Comparison of ENCODE assay signal across 1 cellular context in the genomic region with DNA sequence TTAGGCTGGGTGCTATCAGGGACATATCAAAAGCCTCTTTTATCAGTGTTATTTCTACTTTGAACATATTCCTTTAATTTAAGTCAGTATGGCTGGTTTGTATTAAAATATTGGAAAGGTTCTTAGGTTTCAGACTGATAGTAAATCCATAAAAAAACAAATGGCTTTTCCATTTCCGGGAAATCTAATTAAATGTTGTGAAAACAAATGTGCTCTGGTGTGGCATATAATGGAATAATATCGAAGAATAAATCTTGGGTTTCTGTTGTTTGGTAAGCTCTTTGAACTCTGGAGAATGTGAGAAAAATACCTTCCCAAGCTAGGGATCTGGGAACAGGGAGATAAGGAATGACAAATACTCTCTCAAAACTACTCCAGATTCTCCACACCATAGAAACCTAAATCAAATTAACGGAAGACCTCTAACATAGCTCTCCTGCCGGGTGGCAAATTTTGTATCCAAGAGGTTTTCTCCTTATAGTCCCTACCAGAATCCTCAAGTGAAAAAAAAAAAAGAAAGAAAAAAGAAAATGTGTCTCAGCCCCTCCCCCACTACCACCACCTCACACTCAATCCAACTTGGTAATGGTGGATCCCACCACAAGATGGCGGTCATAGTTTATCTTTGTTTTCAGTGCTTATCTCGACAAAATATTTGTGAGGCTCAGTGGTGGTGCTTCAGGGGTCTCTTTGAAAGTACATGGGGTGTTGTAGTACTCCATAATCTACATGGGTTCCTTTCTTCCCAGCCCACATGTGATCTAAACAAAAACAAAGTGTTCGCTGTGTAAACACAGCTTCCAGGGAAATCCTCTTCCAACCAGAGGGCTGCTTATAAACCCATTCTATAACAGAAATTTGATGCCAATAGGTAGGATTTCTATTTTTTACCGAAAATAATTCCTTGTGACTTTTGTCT.
TF ChIP-seq lines count a peak whose summit lies in the region.

No MANE protein-coding gene starts in this region.

TF ChIP-seq in HepG2, 621 proteins besides CTCF, POLR2A, EP300 and RAD21 (continued from another document):
- TF ChIP-seq ZMYM4 (CRISPR knock-in tag; IDR thresholded peaks at IDR 0.05) (peak; percentile 59; the same call in 1 of the 2 replicates), FOSL2 (CRISPR knock-in tag; IDR thresholded peaks at IDR 0.05) (0 out of 2 replicates have a peak, but pooled peaks have one; percentile 16), KDM3A (CRISPR knock-in tag; IDR thresholded peaks at IDR 0.05; ENCODE audit: low read depth) (0 out of 2 replicates have a peak, but pooled peaks have one; percentile 73), KLF11 (CRISPR knock-in tag; IDR thresholded peaks at IDR 0.05) (no peak), STAG1 (CRISPR knock-in tag; IDR thresholded peaks at IDR 0.05) (peak; percentile 87), FUBP1 (CRISPR knock-in tag; IDR thresholded peaks at IDR 0.05; ENCODE audit: borderline replicate concordance) (no peak), BCL6 (CRISPR knock-in tag; IDR thresholded peaks at IDR 0.05) (0 out of 2 replicates have a peak, but pooled peaks have one; percentile 23), TEAD3 (CRISPR knock-in tag; optimal IDR thresholded peaks at IDR 0.05; ENCODE audit: borderline replicate concordance) (peak; percentile 60), FOXA3 (CRISPR knock-in tag; IDR thresholded peaks at IDR 0.05) (0 out of 2 replicates have a peak, but pooled peaks have one; percentile 11), RELA (CRISPR knock-in tag; IDR thresholded peaks at IDR 0.05) (no peak), TARDBP (CRISPR knock-in tag; IDR thresholded peaks at IDR 0.05) (0 out of 2 replicates have a peak, but pooled peaks have one; percentile 38), ZNF567 (CRISPR knock-in tag; IDR thresholded peaks at IDR 0.05; ENCODE audit: borderline replicate concordance) (no peak), RFX5 (IDR thresholded peaks at IDR 0.05; ENCODE audit: low read depth, low read length) (no peak), MAFK (conservative IDR thresholded peaks at IDR 0.05 in 1 of 2, IDR thresholded peaks at IDR 0.05 in 1 of 2; ENCODE audit: low read length in 2 of 2) (peak; percentile 31 to 43; a peak in 3 of 4 replicates), ZFP41 (CRISPR knock-in tag; IDR thresholded peaks at IDR 0.05; ENCODE audit: borderline replicate concordance) (no peak), MED1 (CRISPR knock-in tag; IDR thresholded peaks at IDR 0.05) (no peak), MAFF (IDR thresholded peaks at IDR 0.05; ENCODE audit: low read depth, low read length) (peak; percentile 52; the same call in 1 of the 2 replicates), CHD2 (IDR thresholded peaks at IDR 0.05; ENCODE audit: low read depth, low read length) (peak; percentile 48; the same call in 1 of the 2 replicates), HOMEZ (CRISPR knock-in tag; IDR thresholded peaks at IDR 0.05; ENCODE audit: low read depth) (0 out of 2 replicates have a peak, but pooled peaks have one; percentile 8), MIXL1 (CRISPR knock-in tag; IDR thresholded peaks at IDR 0.05) (0 out of 2 replicates have a peak, but pooled peaks have one; percentile 47), BORCS8-MEF2B (CRISPR knock-in tag; IDR thresholded peaks at IDR 0.05) (no peak), ARID3A (IDR thresholded peaks at IDR 0.05; ENCODE audit: low read depth, low read length) (peak; percentile 36; the same call in 1 of the 2 replicates), GATAD2A (CRISPR knock-in tag; IDR thresholded peaks at IDR 0.05) (peak; percentile 49; the same call in 1 of the 2 replicates), NR2F6 (IDR thresholded peaks at IDR 0.05) (no peak), NR2F6 (CRISPR knock-in tag; IDR thresholded peaks at IDR 0.05) (no peak; the same call in 1 of the 2 replicates), ZNF563 (CRISPR knock-in tag; IDR thresholded peaks at IDR 0.05) (no peak)
- TF ChIP-seq, protein P1, sequence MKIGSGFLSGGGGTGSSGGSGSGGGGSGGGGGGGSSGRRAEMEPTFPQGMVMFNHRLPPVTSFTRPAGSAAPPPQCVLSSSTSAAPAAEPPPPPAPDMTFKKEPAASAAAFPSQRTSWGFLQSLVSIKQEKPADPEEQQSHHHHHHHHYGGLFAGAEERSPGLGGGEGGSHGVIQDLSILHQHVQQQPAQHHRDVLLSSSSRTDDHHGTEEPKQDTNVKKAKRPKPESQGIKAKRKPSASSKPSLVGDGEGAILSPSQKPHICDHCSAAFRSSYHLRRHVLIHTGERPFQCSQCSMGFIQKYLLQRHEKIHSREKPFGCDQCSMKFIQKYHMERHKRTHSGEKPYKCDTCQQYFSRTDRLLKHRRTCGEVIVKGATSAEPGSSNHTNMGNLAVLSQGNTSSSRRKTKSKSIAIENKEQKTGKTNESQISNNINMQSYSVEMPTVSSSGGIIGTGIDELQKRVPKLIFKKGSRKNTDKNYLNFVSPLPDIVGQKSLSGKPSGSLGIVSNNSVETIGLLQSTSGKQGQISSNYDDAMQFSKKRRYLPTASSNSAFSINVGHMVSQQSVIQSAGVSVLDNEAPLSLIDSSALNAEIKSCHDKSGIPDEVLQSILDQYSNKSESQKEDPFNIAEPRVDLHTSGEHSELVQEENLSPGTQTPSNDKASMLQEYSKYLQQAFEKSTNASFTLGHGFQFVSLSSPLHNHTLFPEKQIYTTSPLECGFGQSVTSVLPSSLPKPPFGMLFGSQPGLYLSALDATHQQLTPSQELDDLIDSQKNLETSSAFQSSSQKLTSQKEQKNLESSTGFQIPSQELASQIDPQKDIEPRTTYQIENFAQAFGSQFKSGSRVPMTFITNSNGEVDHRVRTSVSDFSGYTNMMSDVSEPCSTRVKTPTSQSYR (CRISPR knock-in tag; IDR thresholded peaks at IDR 0.05; ENCODE audit: borderline replicate concordance): peak; percentile 97
- TF ChIP-seq, protein P2, sequence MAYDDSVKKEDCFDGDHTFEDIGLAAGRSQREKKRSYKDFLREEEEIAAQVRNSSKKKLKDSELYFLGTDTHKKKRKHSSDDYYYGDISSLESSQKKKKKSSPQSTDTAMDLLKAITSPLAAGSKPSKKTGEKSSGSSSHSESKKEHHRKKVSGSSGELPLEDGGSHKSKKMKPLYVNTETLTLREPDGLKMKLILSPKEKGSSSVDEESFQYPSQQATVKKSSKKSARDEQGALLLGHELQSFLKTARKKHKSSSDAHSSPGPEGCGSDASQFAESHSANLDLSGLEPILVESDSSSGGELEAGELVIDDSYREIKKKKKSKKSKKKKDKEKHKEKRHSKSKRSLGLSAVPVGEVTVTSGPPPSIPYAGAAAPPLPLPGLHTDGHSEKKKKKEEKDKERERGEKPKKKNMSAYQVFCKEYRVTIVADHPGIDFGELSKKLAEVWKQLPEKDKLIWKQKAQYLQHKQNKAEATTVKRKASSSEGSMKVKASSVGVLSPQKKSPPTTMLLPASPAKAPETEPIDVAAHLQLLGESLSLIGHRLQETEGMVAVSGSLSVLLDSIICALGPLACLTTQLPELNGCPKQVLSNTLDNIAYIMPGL (CRISPR knock-in tag; IDR thresholded peaks at IDR 0.05; ENCODE audit: borderline replicate concordance in 1 of 2, low read depth in 1 of 2): 0 out of 4 replicates have a peak, but pooled peaks of 1 of the 2 experiments have one; percentile 49
